ENCODE assay signal across 30 cellular contexts in genomic region chr11:5719703-5720495, GRCh38. TPM values are rescaled to one million over a fixed set of nuclear protein-coding genes. Genes with fewer than 3 reads are reported as not detected.
DNase-seq lines count a peak whose midpoint lies in the region; ATAC-seq and TF ChIP-seq lines count a peak whose summit lies in the region.
"Had no signal": no experiment of that assay in that cellular context is flagged by ENCODE, and none has a peak within 500 bp of the region (broad histone marks: within the 10 kb centered on the region; RNA-seq: fewer than 3 reads in every experiment).

No MANE protein-coding gene starts in this region.

- no peak overlapping the region for H3K18ac ChIP-seq in IMR-90 (ENCODE audit: low read depth, low read length)

- H3K27ac ChIP-seq in DND-41 (ENCODE audit: low read length) (no peak overlapping the region), IMR-90 (ENCODE audit: insufficient read depth, low read length) (no peak overlapping the region), neural cell (ENCODE audit: low read length) (no peak overlapping the region), body of pancreas (no peak overlapping the region)
- H3K27ac ChIP-seq: brain microvascular endothelial cell, colonic mucosa, esophagus muscularis mucosa, gastroesophageal sphincter, pancreas, right atrium auricular region had no signal

- POLR2A ChIA-PET in IMR-90 (lab: Charles Lee; ENCODE audit: unreplicated experiment) = no interaction called here

- no peaks in the 10 kb centered on the region for H3K36me3 ChIP-seq in DND-41 (ENCODE audit: insufficient read depth, low read length)
- H3K36me3 ChIP-seq in IMR-90 (ENCODE audit: control insufficient read depth, insufficient read depth, low read length) = no peaks in the 10 kb centered on the region
- H3K36me3 ChIP-seq in neural cell (ENCODE audit: insufficient read depth, low read length) = no peaks in the 10 kb centered on the region
- H3K36me3 ChIP-seq in body of pancreas (replicated peaks in 1 of 2; ENCODE audit: insufficient read depth in 1 of 2, low read depth in 2 of 2) = no peaks in the 10 kb centered on the region
- no peaks in the 10 kb centered on the region for H3K36me3 ChIP-seq in MG63
- H3K36me3 ChIP-seq: brain microvascular endothelial cell, colonic mucosa, esophagus muscularis mucosa, gastroesophageal sphincter, pancreas, right atrium auricular region had no signal

- no peak overlapping the region for H3K56ac ChIP-seq in IMR-90 (ENCODE audit: extremely low read depth, insufficient read depth, low read length)

- no peak for TF ChIP-seq POLR2A in IMR-90 (IDR thresholded peaks at IDR 0.05; ENCODE audit: low read depth, low read length)
- no peak for TF ChIP-seq POLR2A in body of pancreas (IDR thresholded peaks at IDR 0.05)

- H3K9me1 ChIP-seq in IMR-90 (ENCODE audit: insufficient read depth, low read length) = no peaks in the 10 kb centered on the region

- H3K79me2 ChIP-seq in DND-41 (ENCODE audit: insufficient read depth, low read length) (no peaks in the 10 kb centered on the region), neural cell (replicated peaks; ENCODE audit: insufficient read depth, low read length) (no peaks in the 10 kb centered on the region)

- WGBS in IMR-90 (ENCODE audit: extremely low coverage in 2 of 2, insufficient read length in 1 of 2), 2 experiments = no CpG with 5 or more reads among the region's 3 CpGs
- WGBS in body of pancreas, 2 donors = 87 to 88% methylated on average over 3 of the region's 3 CpGs

- CTCF ChIA-PET in IMR-90 (lab: Yijun Ruan, JAX) = no interaction called here

- H3K14ac ChIP-seq in IMR-90 (replicated peaks; ENCODE audit: low read depth, low read length) = no peak overlapping the region

- H3K9me3 ChIP-seq in DND-41 (ENCODE audit: insufficient read depth, low read length, severe bottlenecking) (no peaks in the 10 kb centered on the region), IMR-90 (ENCODE audit: control insufficient read depth, insufficient read depth, low read length) (no peaks in the 10 kb centered on the region), neural cell (ENCODE audit: low read length) (no peaks in the 10 kb centered on the region), body of pancreas (no peaks in the 10 kb centered on the region), MG63 (no peaks in the 10 kb centered on the region)
- H3K9me3 ChIP-seq: colonic mucosa, esophagus muscularis mucosa, gastroesophageal sphincter, pancreas, right atrium auricular region, SK-N-SH had no signal

- intact Hi-C loops in IMR-90 (cut with micrococcal nuclease) (no loop called here), body of pancreas (cut with DNase I) (no loop called here)

- H3K4me1 ChIP-seq in DND-41 (ENCODE audit: insufficient read depth, low read length) = no peaks in the 10 kb centered on the region
- no peaks in the 10 kb centered on the region for H3K4me1 ChIP-seq in IMR-90 (ENCODE audit: control insufficient read depth, insufficient read depth, low read length)
- H3K4me1 ChIP-seq in body of pancreas = no peaks in the 10 kb centered on the region
- H3K4me1 ChIP-seq: colonic mucosa, esophagus muscularis mucosa, gastroesophageal sphincter, pancreas, right atrium auricular region had no signal

- H3K9me2 ChIP-seq in neural cell (ENCODE audit: insufficient read depth, low read length) = no peaks in the 10 kb centered on the region
- H3K9me2 ChIP-seq: SK-N-SH had no signal

- H4K20me1 ChIP-seq in DND-41 (ENCODE audit: insufficient read depth, low read length) (no peaks in the 10 kb centered on the region), IMR-90 (ENCODE audit: insufficient read depth, low read length) (no peaks in the 10 kb centered on the region), neural cell (ENCODE audit: insufficient read depth) (no peaks in the 10 kb centered on the region)

- no peak overlapping the region for H4K91ac ChIP-seq in IMR-90 (ENCODE audit: insufficient read depth, low read depth, low read length)

- H3K4me2 ChIP-seq in DND-41 (ENCODE audit: insufficient read depth, low read length) (no peak overlapping the region; the same call in 1 of the 2 replicates), IMR-90 (ENCODE audit: low read depth, low read length) (no peak overlapping the region), neural cell (ENCODE audit: low read length) (no peak overlapping the region)
- H3K4me2 ChIP-seq: SK-N-SH had no signal

- H4K8ac ChIP-seq in IMR-90 (ENCODE audit: low read depth in 2 of 2, low read length in 2 of 2) = no peak overlapping the region

- no peak overlapping the region for H2BK120ac ChIP-seq in IMR-90 (ENCODE audit: low read depth, low read length)

- H2BK20ac ChIP-seq in IMR-90 (ENCODE audit: low read depth, low read length) = no peak overlapping the region

- ATAC-seq in DND-41 (ENCODE audit: insufficient read depth, low read depth) (peak; percentile 68), IMR-90 (ENCODE audit: low read depth) (no peak), body of pancreas (no peak), HG02642 (IDR thresholded peaks at IDR 0.05; ENCODE audit: poor library complexity, unreplicated experiment) (no peak)
- ATAC-seq: gastroesophageal sphincter; left lobe of liver; naive thymus-derived CD4-positive, alpha-beta T cell; pancreas; stimulated activated naive B cell treated with anti-CD40 and anti-IgM and Interleukin-4, amounts not matched to agents 10 μg/mL and 1 μg/mL and 100 μg/mL, for 72 hours; T-helper 17 cell had no signal

- DNase-seq in DND-41 (peak; percentile 10), IMR-90 (no peak), astrocyte of the hippocampus (ENCODE audit: low read depth, low spot score) (peak; percentile 27), body of pancreas (no peak), MG63 (no peak)
- DNase-seq: activated CD4-positive, alpha-beta T cell treated with anti-CD3 and anti-CD28 coated beads for 4 hours; brain microvascular endothelial cell; CD4-positive, alpha-beta T cell; colonic mucosa; effector memory CD4-positive, alpha-beta T cell; hypothalamus; naive thymus-derived CD4-positive, alpha-beta T cell; NCI-H1417; NCI-H2081 treated with DMSO at 0.1 percent for 48 hours; NCI-H345; NCI-H748 treated with DMSO at 0.1 percent for 48 hours; pancreas; SK-N-SH; stimulated activated CD4-positive, alpha-beta T cell treated with anti-CD3 and anti-CD28 coated beads, Interleukin-4, amount 100 ng/mL, for 1 hour; stimulated activated naive B cell treated with anti-CD40 and anti-IgM and Interleukin-4, amounts not matched to agents 10 μg/mL and 1 μg/mL and 100 μg/mL, for 72 hours; T-helper 17 cell had no signal

- TF ChIP-seq RAD21 in IMR-90 (IDR thresholded peaks at IDR 0.05; ENCODE audit: low read length) = no peak
- TF ChIP-seq RAD21 in neural cell (conservative IDR thresholded peaks at IDR 0.05) = no peak

- peak; percentile 33 for TF ChIP-seq EP300 in neural cell (conservative IDR thresholded peaks at IDR 0.05; ENCODE audit: poor library complexity, severe bottlenecking)

- in situ Hi-C loops in IMR-90 (cut with MboI; ENCODE audit: low sequenced_read_pairs) = no loop called here

- H4K5ac ChIP-seq in IMR-90 (ENCODE audit: low read depth, low read length) = no peak overlapping the region

- BruUV-seq in IMR-90 (replicated peaks; lab: Mats Ljungman, UMichigan) = no TSS peak

- H3K27me3 ChIP-seq in DND-41 (ENCODE audit: insufficient read depth, low read length, poor library complexity) = no peaks in the 10 kb centered on the region
- H3K27me3 ChIP-seq in IMR-90 (ENCODE audit: control insufficient read depth, insufficient read depth, low read length) = no peaks in the 10 kb centered on the region; the same call in none of the 2 replicates
- H3K27me3 ChIP-seq in neural cell (ENCODE audit: insufficient read depth, low read depth, low read length) = no peaks in the 10 kb centered on the region
- no peaks in the 10 kb centered on the region for H3K27me3 ChIP-seq in body of pancreas
- no peaks in the 10 kb centered on the region for H3K27me3 ChIP-seq in MG63
- H3K27me3 ChIP-seq: brain microvascular endothelial cell, colonic mucosa, esophagus muscularis mucosa, gastroesophageal sphincter, pancreas, right atrium auricular region had no signal

- H2BK15ac ChIP-seq in IMR-90 (ENCODE audit: low read depth, low read length) = no peak overlapping the region

- H3F3A ChIP-seq in neural cell (ENCODE audit: insufficient read depth, low read length, poor library complexity, severe bottlenecking) = no peaks in the 10 kb centered on the region

- H2AFZ ChIP-seq in DND-41 (ENCODE audit: low read depth, low read length) = no peak overlapping the region
- H2AFZ ChIP-seq in IMR-90 (replicated peaks; ENCODE audit: low read length, poor library complexity) = peak overlapping the region; percentile 21
- no peak overlapping the region for H2AFZ ChIP-seq in neural cell (ENCODE audit: low read depth, low read length)

- no peak overlapping the region for H2BK5ac ChIP-seq in IMR-90 (ENCODE audit: low read depth, low read length, poor library complexity, severe bottlenecking)

- TF ChIP-seq CTCF in DND-41 (IDR thresholded peaks at IDR 0.05; ENCODE audit: borderline replicate concordance, extremely low read depth, low read length, poor library complexity, severe bottlenecking) = no peak
- no peak for TF ChIP-seq CTCF in IMR-90 (conservative IDR thresholded peaks at IDR 0.05; ENCODE audit: low read depth, low read length)
- no peak for TF ChIP-seq CTCF in neural cell (IDR thresholded peaks at IDR 0.05; ENCODE audit: poor library complexity, severe bottlenecking)
- no peak for TF ChIP-seq CTCF in body of pancreas (IDR thresholded peaks at IDR 0.05)

- H3K79me1 ChIP-seq in IMR-90 (ENCODE audit: low read depth in 1 of 2, low read length in 2 of 2) = no peaks in the 10 kb centered on the region

- H2AK5ac ChIP-seq in IMR-90 (ENCODE audit: low read depth, low read length) = no peak overlapping the region

- H3K9ac ChIP-seq in DND-41 (ENCODE audit: low read depth, low read length) (no peak overlapping the region), IMR-90 (ENCODE audit: low read depth, low read length) (no peak overlapping the region), neural cell (ENCODE audit: low read length) (no peak overlapping the region)
- H3K9ac ChIP-seq: SK-N-SH had no signal

- H3K23ac ChIP-seq in IMR-90 (ENCODE audit: low read depth, low read length) = no peak overlapping the region

- H3K4me3 ChIP-seq in DND-41 (ENCODE audit: low read depth in 1 of 2, low read length in 2 of 2) = no peak overlapping the region
- H3K4me3 ChIP-seq in IMR-90 (ENCODE audit: insufficient read depth, low read depth, low read length) = no peak overlapping the region
- H3K4me3 ChIP-seq in neural cell (ENCODE audit: low read length) = no peak overlapping the region
- H3K4me3 ChIP-seq in body of pancreas = no peak overlapping the region
- H3K4me3 ChIP-seq in MG63 = no peak overlapping the region
- H3K4me3 ChIP-seq: colonic mucosa, esophagus muscularis mucosa, gastroesophageal sphincter, pancreas, right atrium auricular region had no signal

- peak overlapping the region; percentile 16 for H2AK9ac ChIP-seq in IMR-90 (replicated peaks; ENCODE audit: low read depth, low read length, poor library complexity)

- dilution Hi-C loops in IMR-90 (cut with HindIII; ENCODE audit: low sequenced_read_pairs, unreplicated experiment) = no loop called here

- no peak overlapping the region for H3K4ac ChIP-seq in IMR-90 (ENCODE audit: low read depth, low read length)

RNA-seq across cellular contexts. Expression of gene OR56B1, which starts 16.3 kb away (rescaled TPM):
- total RNA-seq in IMR-90 (2012; rRNA removed) (not detected in 2 replicates), body of pancreas (not detected)
- polyA plus RNA-seq in IMR-90 (2012; rRNA removed) (not detected in 2 replicates), neural cell (not detected in 2 replicates)
- not detected in 2 replicates for polyA plus RNA-seq in IMR-90 (2012; cell fraction: cytosol; rRNA removed)
- not detected in 2 replicates for polyA plus RNA-seq in IMR-90 (2012; cell fraction: nucleus; rRNA removed; ENCODE audit: low replicate concordance)
- polyA minus RNA-seq in neural cell = 0.24 TPM in 1 of 2 replicates, not detected in the other
- not detected in 2 replicates for total RNA-seq in MG63 (2014; rRNA removed; shearing (Covaris generic); ENCODE audit: low replicate concordance)
- total RNA-seq: activated T-helper 2 cell treated with anti-CD3 and anti-CD28 coated beads, Interferon-gamma antibody, Interleukin-2, Interleukin-4, amounts not matched to agents 10 μg/mL and 5 μg/mL and 100 μg/mL, durations not matched to agents 14 hours and 24 hours and 36 hours; colonic mucosa; esophagus muscularis mucosa; H1; left lobe of liver; mesenteric fat pad; pancreas; right atrium auricular region had no signal
- polyA plus RNA-seq: pancreas, SK-N-SH had no signal

RNA-seq across cellular contexts. Expression of gene TRIM22, which starts 30.3 kb away (rescaled TPM):
- total RNA-seq in IMR-90 (2012; rRNA removed) (39.4 and 46.8 TPM in 2 replicates), body of pancreas (10 to 100 TPM; 18.9 to 20.4 TPM)
- polyA plus RNA-seq in IMR-90 (2012; rRNA removed) (30.4 and 43.6 TPM in 2 replicates), neural cell (4.3 and 10.2 TPM in 2 replicates)
- 7.4 and 15.7 TPM in 2 replicates for polyA plus RNA-seq in IMR-90 (2012; cell fraction: cytosol; rRNA removed)
- polyA plus RNA-seq in IMR-90 (2012; cell fraction: nucleus; rRNA removed; ENCODE audit: low replicate concordance) = 35.2 and 246 TPM in 2 replicates
- 2.9 and 4.6 TPM in 2 replicates for polyA minus RNA-seq in neural cell
- 1.7 and 8.8 TPM in 2 replicates for total RNA-seq in MG63 (2014; rRNA removed; shearing (Covaris generic); ENCODE audit: low replicate concordance)

RNA-seq across cellular contexts. Expression of gene OR52N4, which starts 34.1 kb away (rescaled TPM):
- not detected in 2 replicates for total RNA-seq in IMR-90 (2012; rRNA removed)
- polyA plus RNA-seq in IMR-90 (2012; rRNA removed) = not detected in 2 replicates
- not detected in 2 replicates for polyA plus RNA-seq in IMR-90 (2012; cell fraction: cytosol; rRNA removed)
- 0.10 TPM in 1 of 2 replicates, not detected in the other for polyA plus RNA-seq in IMR-90 (2012; cell fraction: nucleus; rRNA removed; ENCODE audit: low replicate concordance)
- polyA plus RNA-seq in neural cell = not detected in 2 replicates
- polyA minus RNA-seq in neural cell = not detected in 2 replicates
- not detected for total RNA-seq in body of pancreas
- total RNA-seq in MG63 (2014; rRNA removed; shearing (Covaris generic); ENCODE audit: low replicate concordance) = not detected in 2 replicates
- total RNA-seq: activated T-helper 2 cell treated with anti-CD3 and anti-CD28 coated beads, Interferon-gamma antibody, Interleukin-2, Interleukin-4, amounts not matched to agents 10 μg/mL and 5 μg/mL and 100 μg/mL, durations not matched to agents 14 hours and 24 hours and 36 hours; colonic mucosa; esophagus muscularis mucosa; H1; left lobe of liver; mesenteric fat pad; pancreas; right atrium auricular region had no signal

RNA-seq across cellular contexts. Expression of gene TRIM5, which starts 35.0 kb away (rescaled TPM):
- total RNA-seq in IMR-90 (2012; rRNA removed) (49.1 and 58.0 TPM in 2 replicates), body of pancreas (10 to 100 TPM; 18.7 to 25.1 TPM)
- polyA plus RNA-seq in IMR-90 (2012; rRNA removed) (26.3 and 32.6 TPM in 2 replicates), neural cell (0.58 and 2.0 TPM in 2 replicates)
- 11.5 and 14.9 TPM in 2 replicates for polyA plus RNA-seq in IMR-90 (2012; cell fraction: cytosol; rRNA removed)
- 10.8 and 29.4 TPM in 2 replicates for polyA plus RNA-seq in IMR-90 (2012; cell fraction: nucleus; rRNA removed; ENCODE audit: low replicate concordance)
- polyA minus RNA-seq in neural cell = 0.58 and 1.7 TPM in 2 replicates
- 29.9 and 33.9 TPM in 2 replicates for total RNA-seq in MG63 (2014; rRNA removed; shearing (Covaris generic); ENCODE audit: low replicate concordance)

Comparison
In these comparisons a context has a peak if more than half of its experiments do, and no peak if none do; other contexts are left out.
1. DNase-seq: peak in DND-41 (single experiment) and astrocyte of the hippocampus (single experiment); none in IMR-90 (single experiment), body of pancreas (0 of 4) and MG63 (single experiment).